8 cellular contexts compared by ENCODE assay signal in the genomic region with DNA sequence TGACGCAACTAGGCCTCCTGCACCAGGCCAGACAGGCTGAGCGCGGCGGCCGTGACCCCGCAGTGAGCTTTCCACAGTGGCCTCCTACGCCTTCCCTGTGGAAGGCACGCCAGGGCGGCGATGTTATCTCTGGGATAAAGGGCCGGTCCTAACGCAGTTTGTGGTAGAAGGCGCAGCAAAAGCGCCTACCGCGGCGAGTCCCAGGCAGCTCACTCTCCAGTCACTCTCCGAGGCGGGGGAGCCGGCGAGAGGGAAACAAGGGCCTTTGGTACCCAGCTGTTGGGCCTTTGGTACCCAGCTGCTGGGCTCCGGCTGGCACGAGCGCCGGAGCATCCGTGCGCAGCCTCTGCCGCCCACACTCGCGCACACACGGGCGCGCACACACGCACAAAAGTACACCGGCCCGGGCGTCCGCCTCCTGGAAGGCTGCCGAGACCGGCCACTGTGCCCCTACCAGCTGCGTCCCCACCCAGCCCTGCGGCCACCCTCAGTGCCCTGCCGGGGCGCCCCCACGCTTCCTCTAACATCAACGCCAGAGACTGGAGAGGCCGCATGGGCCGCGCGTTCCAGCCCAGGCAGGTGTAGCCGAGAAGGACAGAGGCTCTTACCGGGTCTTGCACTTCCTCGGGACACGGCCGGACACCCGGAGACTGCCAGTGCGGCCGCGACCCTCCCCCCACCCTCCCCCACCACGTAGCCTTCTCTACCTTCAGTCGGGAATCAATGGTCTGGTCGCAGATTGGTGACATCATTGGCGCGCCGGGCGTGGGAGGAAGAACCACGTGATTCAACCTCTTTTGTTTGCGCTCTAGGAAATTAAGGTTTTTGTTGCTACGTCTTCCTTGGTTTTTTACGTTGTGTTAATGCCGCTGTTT. TPM values are rescaled to one million over a fixed set of nuclear protein-coding genes. Genes with fewer than 3 reads are reported as not detected.
DNase-seq lines count a peak whose midpoint lies in the region; ATAC-seq, FAIRE-seq and TF ChIP-seq lines count a peak whose summit lies in the region.

No MANE protein-coding gene starts in this region.

- H2BK20ac ChIP-seq in H1 (ENCODE audit: low read length) = no peak overlapping the region

- H3K4me1 ChIP-seq in H1 (replicated peaks in 1 of 4; ENCODE audit: control insufficient read depth in 3 of 4, insufficient read depth in 4 of 4, low read length in 3 of 4) = peaks cover 0 to 5% (median 1%) of the 10 kb centered on the region in 4 experiments; a peak in 2 of 7 replicates
- peaks cover 2% of the 10 kb centered on the region for H3K4me1 ChIP-seq in mesenchymal stem cell (ENCODE audit: control insufficient read depth, insufficient read depth, low read depth, low read length)

- peaks cover 9% of the 10 kb centered on the region for H3K23me2 ChIP-seq in H1 (ENCODE audit: low read depth, low read length)

- 4% methylated on average over 58 of the region's 71 CpGs; no CpG with 5 or more reads in 1 of the 2 experiments for whole genome bisulfite sequencing in H1 (ENCODE audit: extremely low coverage in 1 of 2, insufficient coverage in 1 of 2, insufficient read length in 1 of 2, insufficient replicate concordance in 2 of 2, low coverage in 1 of 2, low lambda C conversion rate in 2 of 2, missing lambda C conversion rate in 1 of 2), 2 experiments
- under 1% methylated on average over 65 of the region's 71 CpGs for WGBS in mesenchymal stem cell

- H4K5ac ChIP-seq in H1 (ENCODE audit: insufficient read length, low read depth, low read length) = peak overlapping the region; percentile 98

- TF ChIP-seq EP300 in H1 (IDR thresholded peaks at IDR 0.05; ENCODE audit: borderline replicate concordance in 1 of 2, low read depth in 2 of 2, low read length in 2 of 2) = no peak; a peak in 1 of 3 replicates

- H3K56ac ChIP-seq in H1 (replicated peaks; ENCODE audit: insufficient read length, low read depth, low read length) = peak overlapping the region; percentile 84

- H2AFZ ChIP-seq in H1 (ENCODE audit: low read length) = peak overlapping the region; percentile 100
- peak overlapping the region; percentile 85 for H2AFZ ChIP-seq in mesenchymal stem cell (ENCODE audit: low read depth, low read length)

- H3K27ac ChIP-seq in H1 (ENCODE audit: low read depth, low read length) (peak overlapping the region; percentile 94), mesenchymal stem cell (ENCODE audit: low read length, poor library complexity, severe bottlenecking) (peak overlapping the region; percentile 61)

- H3K36me3 Mint-ChIP-seq in activated CD8-positive, alpha-beta memory T cell treated with anti-CD3 and anti-CD28 coated beads, Interleukin-2, amount 10 ng/mL, durations not matched to agents 7 days and 5 days = peaks cover 32% of the 10 kb centered on the region

- H3K79me2 ChIP-seq in H1 (ENCODE audit: control insufficient read depth in 1 of 2, insufficient read depth in 2 of 2, low read length in 2 of 2) = peaks cover 30 to 52% of the 10 kb centered on the region in 2 experiments

- TF ChIP-seq CTCF in AG10803 (conservative IDR thresholded peaks at IDR 0.05; ENCODE audit: low read length) (no peak; the same call in 1 of the 2 replicates), H1 (IDR thresholded peaks at IDR 0.05; ENCODE audit: control extremely low read depth in 1 of 3, insufficient read depth in 1 of 3, low read depth in 1 of 3, low read length in 3 of 3) (no peak)

- H3K9me3 ChIP-seq in H1 (ENCODE audit: insufficient read depth in 2 of 2, low read depth in 1 of 2, low read length in 1 of 2) (peaks cover 0 to 6% of the 10 kb centered on the region in 2 experiments; a peak in 1 of 4 replicates), mesenchymal stem cell (ENCODE audit: control insufficient read depth, low read length) (peaks cover 3% of the 10 kb centered on the region)

- H3K4me3 ChIP-seq in AG10803 (ENCODE audit: low read length) = peak overlapping the region; percentile 87
- H3K4me3 ChIP-seq in H1 (ENCODE audit: extremely low read depth in 1 of 4, insufficient read depth in 2 of 4, low read depth in 3 of 4, low read length in 4 of 4) = peak overlapping the region; percentile 66 to 93 (median 90)
- peak overlapping the region; percentile 93 to 94 for H3K4me3 ChIP-seq in mesenchymal stem cell (ENCODE audit: insufficient read depth in 1 of 2, low read depth in 1 of 2, low read length in 2 of 2)

- H3K79me1 ChIP-seq in H1 (ENCODE audit: low read depth, low read length) (peaks cover 15% of the 10 kb centered on the region), mesenchymal stem cell (replicated peaks; ENCODE audit: low read length, poor library complexity, severe bottlenecking) (no peaks in the 10 kb centered on the region)

- peaks cover 7% of the 10 kb centered on the region for H3K9me3 Mint-ChIP-seq in activated CD8-positive, alpha-beta memory T cell treated with anti-CD3 and anti-CD28 coated beads, Interleukin-2, amount 10 ng/mL, durations not matched to agents 7 days and 5 days (ENCODE audit: low read depth)

- H3K18ac ChIP-seq in H1 (ENCODE audit: extremely low read depth, low read length) (peak overlapping the region; percentile 55), mesenchymal stem cell (ENCODE audit: low read depth in 1 of 2, low read length in 2 of 2) (peak overlapping the region; percentile 68 to 99)

- H3K4ac ChIP-seq in H1 (replicated peaks; ENCODE audit: insufficient read length, low read depth, low read length) (peak overlapping the region; percentile 80), mesenchymal stem cell (ENCODE audit: low read depth in 1 of 2, low read length in 2 of 2) (peak overlapping the region; percentile 72 to 75)

- peak; percentile 59 to 69 for TF ChIP-seq POLR2A in H1 (IDR thresholded peaks at IDR 0.05; ENCODE audit: control extremely low read depth in 1 of 2, low read depth in 2 of 2, low read length in 2 of 2)

- H3K4me3 Mint-ChIP-seq in activated CD8-positive, alpha-beta memory T cell treated with anti-CD3 and anti-CD28 coated beads, Interleukin-2, amount 10 ng/mL, durations not matched to agents 7 days and 5 days = peak overlapping the region; percentile 92

- H3K27me3 ChIP-seq in H1 (replicated peaks in 1 of 4; ENCODE audit: control insufficient read depth in 3 of 4, extremely low read depth in 1 of 4, insufficient read depth in 3 of 4, low read length in 3 of 4) = no peaks in the 10 kb centered on the region
- H3K27me3 ChIP-seq in mesenchymal stem cell (ENCODE audit: control insufficient read depth in 1 of 2, insufficient read depth in 1 of 2, low read length in 2 of 2) = peaks cover 3 to 9% of the 10 kb centered on the region in 2 experiments

- TF ChIP-seq RAD21 in H1 (IDR thresholded peaks at IDR 0.05 in 1 of 2, conservative IDR thresholded peaks at IDR 0.05 in 1 of 2; ENCODE audit: low read depth in 2 of 2, low read length in 2 of 2) = no peak

- POLR2A ChIA-PET in H1 (lab: Charles Lee; ENCODE audit: partially characterized antibody) = interaction anchor here (0.5 to 9.6 kb wide), 9 partner anchors 11 to 1489 kb away, joined by 3 to 111 read pairs (median 3); partner anchors contain the start of gene ADAR

- FAIRE-seq in GM19239 (lab: Jason Lieb, UNC) = peak; percentile 88
- FAIRE-seq in H1 (lab: Jason Lieb, UNC) = peak; percentile 66

- H3K9ac ChIP-seq in H1 (replicated peaks in 1 of 4; ENCODE audit: extremely low read depth in 1 of 4, low read depth in 3 of 4, low read length in 3 of 4) (peak overlapping the region; percentile 65 to 89 (median 86)), mesenchymal stem cell (ENCODE audit: low read length) (peak overlapping the region; percentile 98)

- peaks cover 41% of the 10 kb centered on the region for H3K4me1 Mint-ChIP-seq in activated CD8-positive, alpha-beta memory T cell treated with anti-CD3 and anti-CD28 coated beads, Interleukin-2, amount 10 ng/mL, durations not matched to agents 7 days and 5 days

- H2BK5ac ChIP-seq in H1 (ENCODE audit: low read depth, low read length) (peak overlapping the region; percentile 77), mesenchymal stem cell (ENCODE audit: low read depth, low read length, poor library complexity, severe bottlenecking) (peak overlapping the region; percentile 63)

- H2BK120ac ChIP-seq in H1 (replicated peaks; ENCODE audit: low read depth, low read length) (no peak overlapping the region), mesenchymal stem cell (ENCODE audit: low read depth, low read length) (peak overlapping the region; percentile 8)

- H3K14ac ChIP-seq in H1 (ENCODE audit: insufficient read length) = no peak overlapping the region
- peak overlapping the region in 1 of 2 experiments; percentile 86 for H3K14ac ChIP-seq in mesenchymal stem cell (ENCODE audit: low read length in 2 of 2)

- H3K23ac ChIP-seq in H1 (ENCODE audit: insufficient read length) (no peak overlapping the region), mesenchymal stem cell (ENCODE audit: low read length in 2 of 2) (peak overlapping the region in 1 of 2 experiments; percentile 11)

- H3K27me3 Mint-ChIP-seq in activated CD8-positive, alpha-beta memory T cell treated with anti-CD3 and anti-CD28 coated beads, Interleukin-2, amount 10 ng/mL, durations not matched to agents 7 days and 5 days = peaks cover 13% of the 10 kb centered on the region

- ATAC-seq in activated CD8-positive, alpha-beta memory T cell treated with anti-CD3 and anti-CD28 coated beads, Interleukin-2, amount 10 ng/mL, durations not matched to agents 7 days and 5 days = peak; percentile 83

- H2BK12ac ChIP-seq in H1 (ENCODE audit: low read depth, low read length) (no peak overlapping the region; the same call in 1 of the 2 replicates), mesenchymal stem cell (ENCODE audit: low read length in 2 of 2) (peak overlapping the region in 1 of 2 experiments; percentile 64)

- H4K8ac ChIP-seq in H1 (ENCODE audit: extremely low read depth, insufficient read depth, low read length) = peak overlapping the region; percentile 95
- peak overlapping the region; percentile 76 for H4K8ac ChIP-seq in mesenchymal stem cell (ENCODE audit: low read length)

- H3K4me2 ChIP-seq in H1 (ENCODE audit: insufficient read depth in 1 of 2, low read depth in 2 of 2, low read length in 2 of 2) (peak overlapping the region; percentile 74 to 76), mesenchymal stem cell (ENCODE audit: low read length, poor library complexity, severe bottlenecking) (peak overlapping the region; percentile 35)

- H2BK15ac ChIP-seq in H1 (ENCODE audit: low read length) (no peak overlapping the region), mesenchymal stem cell (ENCODE audit: low read depth, poor library complexity, severe bottlenecking) (peak overlapping the region; percentile 78)

- peaks cover 0 to 4% (median 0%) of the 10 kb centered on the region in 4 experiments; a peak in 2 of 8 replicates for H3K36me3 ChIP-seq in H1 (ENCODE audit: control insufficient read depth in 2 of 4, insufficient read depth in 4 of 4, low read length in 3 of 4)
- peaks cover 0 to 10% of the 10 kb centered on the region in 2 experiments for H3K36me3 ChIP-seq in mesenchymal stem cell (ENCODE audit: control insufficient read depth in 1 of 2, insufficient read depth in 2 of 2, low read depth in 1 of 2, low read length in 2 of 2)

- no peak overlapping the region for H2AK5ac ChIP-seq in H1 (ENCODE audit: low read depth, low read length)
- H2AK5ac ChIP-seq in mesenchymal stem cell (ENCODE audit: low read length, severe bottlenecking) = no peak overlapping the region

- peak; percentile 86 for DNase-seq in AG10803 (ENCODE audit: low read depth)
- peak; percentile 69 for DNase-seq in GM19239 (ENCODE audit: insufficient read length, low spot score)
- peak in 71 of 76 experiments; percentile 15 to 85 (median 66) for DNase-seq in HUDEP-2 (lab: John Stamatoyannopoulos, UW; ENCODE audit: unreplicated experiment in 76 of 76)
- peak; percentile 67 for DNase-seq in NOMO-1 treated with dmso at 0.1 percent for 144 hours (lab: John Stamatoyannopoulos, UW; ENCODE audit: unreplicated experiment)
- DNase-seq in activated CD8-positive, alpha-beta memory T cell treated with anti-CD3 and anti-CD28 coated beads, Interleukin-2, amount 10 ng/mL, durations not matched to agents 7 days and 5 days = peak; percentile 95
- peak in 1 of 2 experiments; percentile 97 for DNase-seq in H1 (ENCODE audit: low read depth in 1 of 2, low spot score in 2 of 2)
- peak; percentile 92 for DNase-seq in mesenchymal stem cell
- peak; percentile 85 to 93 (median 88) for DNase-seq in stimulated activated CD4-positive, alpha-beta T cell treated with anti-CD3 and anti-CD28 coated beads, TNF-alpha, amount 100 ng/mL, for 48 hours (ENCODE audit: low read depth in 3 of 3)

- CTCF ChIA-PET in activated CD8-positive, alpha-beta memory T cell treated with anti-CD3 and anti-CD28 coated beads, Interleukin-2, amount 10 ng/mL, durations not matched to agents 7 days and 5 days (lab: Charles Lee) = interaction anchor here (0.9 to 2.0 kb wide), 8 partner anchors 9 to 251 kb away, joined by 3 to 7 read pairs (median 4); no protein-coding TSS in a partner anchor
- CTCF ChIA-PET in H1 (lab: Charles Lee; ENCODE audit: partially characterized antibody) = interaction anchor here (0.7 to 2.2 kb wide), 6 partner anchors 12 to 42 kb away, joined by 3 to 8 read pairs (median 4); no protein-coding TSS in a partner anchor

- H3K27ac Mint-ChIP-seq in activated CD8-positive, alpha-beta memory T cell treated with anti-CD3 and anti-CD28 coated beads, Interleukin-2, amount 10 ng/mL, durations not matched to agents 7 days and 5 days = peak overlapping the region; percentile 97

- H4K91ac ChIP-seq in H1 (replicated peaks; ENCODE audit: insufficient read length, low read length) = peak overlapping the region; percentile 50
- peak overlapping the region; percentile 75 for H4K91ac ChIP-seq in mesenchymal stem cell (ENCODE audit: low read length)

- H4K20me1 ChIP-seq in H1 (replicated peaks in 1 of 2; ENCODE audit: control insufficient read depth in 1 of 2, insufficient read depth in 2 of 2, low read length in 2 of 2) = peaks cover 4 to 9% of the 10 kb centered on the region in 2 experiments

RNA-seq across cellular contexts. Expression of gene ADAR, which starts 19.5 kb away (rescaled TPM):
- total RNA-seq in activated CD8-positive, alpha-beta memory T cell treated with anti-CD3 and anti-CD28 coated beads, Interleukin-2, amount 10 ng/mL, durations not matched to agents 7 days and 5 days = 100 to 1,000 TPM; 369 to 434 TPM
- total RNA-seq in H1 (2021; fragmentation: NEBNext Ultra II Directional; extraction: Animal tissue kit (Norgen Biotek cat#: 25700)) = 235 and 242 TPM in 2 replicates
- 104 and 125 TPM in 2 replicates for polyA plus RNA-seq in H1 (2011; rRNA removed)
- 130 TPM for polyA plus RNA-seq in H1 (2011; cell fraction: cytosol; rRNA removed)
- 201 TPM for polyA plus RNA-seq in H1 (2011; cell fraction: nucleus; rRNA removed)
- 117 to 140 TPM (median 138 TPM) in 4 replicates for polyA plus RNA-seq in H1 (2012, experiment 1 of 2)
- 25.3 TPM for polyA plus RNA-seq in H1 (2012, experiment 2 of 2)
- polyA plus RNA-seq in H1 (2013, experiment 1 of 2) = 106 TPM
- 110 TPM for polyA plus RNA-seq in H1 (2013, experiment 2 of 2)
- 406 and 507 TPM in 2 replicates for polyA minus RNA-seq in H1 (2011; rRNA and poly(A)+ RNA removed)
- polyA minus RNA-seq in H1 (2011; cell fraction: cytosol; rRNA and poly(A)+ RNA removed) = 153 TPM
- polyA minus RNA-seq in H1 (2011; cell fraction: nucleus; rRNA and poly(A)+ RNA removed) = 195 TPM
- polyA plus RNA-seq in mesenchymal stem cell (2013, experiment 1 of 2) = 93.5 TPM
- polyA plus RNA-seq in mesenchymal stem cell (2013, experiment 2 of 2) = 91.9 TPM

RNA-seq across cellular contexts. Expression of gene CHRNB2, which starts 59.9 kb away (rescaled TPM):
- not detected for total RNA-seq in activated CD8-positive, alpha-beta memory T cell treated with anti-CD3 and anti-CD28 coated beads, Interleukin-2, amount 10 ng/mL, durations not matched to agents 7 days and 5 days
- total RNA-seq in H1 (2021; fragmentation: NEBNext Ultra II Directional; extraction: Animal tissue kit (Norgen Biotek cat#: 25700)) = 3.6 and 4.1 TPM in 2 replicates
- polyA plus RNA-seq in H1 (2011; rRNA removed) = 3.1 and 3.4 TPM in 2 replicates
- 1.7 TPM for polyA plus RNA-seq in H1 (2011; cell fraction: cytosol; rRNA removed)
- 2.6 TPM for polyA plus RNA-seq in H1 (2011; cell fraction: nucleus; rRNA removed)
- polyA plus RNA-seq in H1 (2012, experiment 1 of 2) = 2.5 to 3.3 TPM (median 2.9 TPM) in 4 replicates
- 2.7 TPM for polyA plus RNA-seq in H1 (2012, experiment 2 of 2)
- 3.0 TPM for polyA plus RNA-seq in H1 (2013, experiment 1 of 2)
- 3.7 TPM for polyA plus RNA-seq in H1 (2013, experiment 2 of 2)
- polyA minus RNA-seq in H1 (2011; rRNA and poly(A)+ RNA removed) = 7.1 and 7.6 TPM in 2 replicates
- 1.2 TPM for polyA minus RNA-seq in H1 (2011; cell fraction: cytosol; rRNA and poly(A)+ RNA removed)
- 3.0 TPM for polyA minus RNA-seq in H1 (2011; cell fraction: nucleus; rRNA and poly(A)+ RNA removed)
- polyA plus RNA-seq in mesenchymal stem cell (2013, experiment 1 of 2) = not detected
- 0.01 TPM for polyA plus RNA-seq in mesenchymal stem cell (2013, experiment 2 of 2)
